In the genomic region with DNA sequence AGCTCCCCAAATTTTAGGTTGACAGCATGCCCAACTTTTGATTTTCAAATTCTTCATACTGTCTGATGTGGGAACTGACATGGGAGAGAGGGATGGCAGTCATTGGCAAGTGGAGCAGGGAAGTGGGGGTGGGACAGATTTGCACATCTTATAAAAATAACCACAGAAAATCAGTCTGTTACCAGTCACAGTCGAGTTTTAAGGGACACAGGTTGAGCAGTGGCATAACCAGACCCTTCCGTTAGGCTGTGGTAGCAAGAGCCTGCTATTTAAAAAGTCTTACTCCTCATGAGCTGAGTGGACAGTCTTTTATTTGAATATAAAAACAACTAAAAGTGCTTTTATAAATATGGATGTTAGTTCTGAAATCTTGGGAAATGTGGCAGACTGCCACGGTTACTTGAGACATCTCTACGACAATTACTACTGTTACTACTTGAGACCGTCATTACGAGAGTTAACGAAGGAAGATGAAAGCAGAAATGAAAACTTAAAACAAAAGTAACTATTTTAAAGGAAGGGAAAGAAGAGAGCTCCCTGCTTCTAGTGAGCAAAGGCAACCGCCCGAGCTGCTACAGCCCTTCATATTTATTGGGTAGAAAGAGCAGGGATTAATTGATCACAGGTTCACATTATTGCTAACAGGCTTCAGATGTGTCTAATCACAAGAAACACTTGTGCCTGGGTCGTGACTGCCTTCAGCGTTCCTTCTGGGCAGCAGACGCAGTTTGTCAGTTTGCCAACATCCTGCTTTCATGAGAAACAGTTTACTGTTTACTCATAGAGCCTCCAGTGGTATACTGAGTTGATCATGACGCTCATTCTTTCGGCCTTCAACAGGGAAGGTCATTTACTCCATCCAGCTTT, we compare ENCODE assay signal across 9 cellular contexts.
DNase-seq lines count a peak whose midpoint lies in the region; ATAC-seq and TF ChIP-seq lines count a peak whose summit lies in the region.
"Had no signal": no experiment of that assay in that cellular context is flagged by ENCODE, and none has a peak within 500 bp of the region (broad histone marks: within the 10 kb centered on the region; RNA-seq: fewer than 3 reads in every experiment).

No MANE protein-coding gene starts in this region.

- no peak for TF ChIP-seq CTCF in lower lobe of right lung (IDR thresholded peaks at IDR 0.05)

- intact Hi-C loops in lower lobe of right lung (cut with DNase I): no loop called here

- peak overlapping the region; percentile 54 for H3K27ac ChIP-seq in lower lobe of right lung

- H3K9me3 ChIP-seq in lower lobe of right lung: no peaks in the 10 kb centered on the region

- H3K36me3 ChIP-seq in lower lobe of right lung: no peaks in the 10 kb centered on the region

- peak overlapping the region; percentile 5 for H3K4me3 ChIP-seq in lower lobe of right lung
- H3K4me3 ChIP-seq: MG63 had no signal

- peaks cover 17% of the 10 kb centered on the region for H3K4me1 ChIP-seq in lower lobe of right lung

- ATAC-seq in GM18499 (IDR thresholded peaks at IDR 0.05; ENCODE audit: insufficient read depth, unreplicated experiment) (peak; percentile 77), GM21529 (IDR thresholded peaks at IDR 0.05; ENCODE audit: unreplicated experiment) (peak; percentile 66), HG03521 (IDR thresholded peaks at IDR 0.05; ENCODE audit: unreplicated experiment) (peak; percentile 60), lower lobe of right lung (peak in 1 of 2 donors; percentile 22)

- DNase-seq in lower lobe of right lung: no peak
- no peak for DNase-seq in H4 (ENCODE audit: low spot score)
- DNase-seq in 8988T: no peak
- DNase-seq in NCI-H1105 treated with DMSO at 0.1 percent for 48 hours (lab: John Stamatoyannopoulos, UW): no peak
- DNase-seq in anterior cingulate cortex (lab: John Stamatoyannopoulos, UW): no peak
- DNase-seq: MG63 had no signal

- H3K27me3 ChIP-seq in lower lobe of right lung (ENCODE audit: low read depth): no peaks in the 10 kb centered on the region
- H3K27me3 ChIP-seq: MG63 had no signal
